In genomic region chr6:135946674-135947073, GRCh38 we compare ENCODE assay signal across 28 cellular contexts.
"Had no signal": no experiment of that assay in that cellular context is flagged by ENCODE, and none has a peak within 500 bp of the region (broad histone marks: within the 10 kb centered on the region; RNA-seq: fewer than 3 reads in every experiment).

No MANE protein-coding gene starts in this region.

- H3K27ac ChIP-seq: neural progenitor cell, ovary, parathyroid adenoma, psoas muscle, right lobe of liver, sigmoid colon, stomach, thoracic aorta, thyroid gland, tibial nerve, upper lobe of right lung, uterus had no signal

- H3K79me2 ChIP-seq: parathyroid adenoma had no signal

- DNase-seq: naive thymus-derived CD8-positive, alpha-beta T cell; nephron progenitor cell; occipital lobe; ovary; posterior cingulate gyrus; psoas muscle; right cardiac atrium; right lobe of liver; sigmoid colon; small intestine; stimulated activated CD4-positive, alpha-beta T cell treated with anti-CD3 and anti-CD28 coated beads, Interleukin-15, amount 100 ng/mL, for 24 hours; stimulated activated CD4-positive, alpha-beta T cell treated with anti-CD3 and anti-CD28 coated beads, Interleukin-2, amount 100 ng/mL, for 24 hours; stimulated activated CD4-positive, alpha-beta T cell treated with anti-CD3 and anti-CD28 coated beads, Interleukin-2, amount 100 ng/mL, for 48 hours; stimulated activated CD4-positive, alpha-beta T cell treated with anti-CD3 and anti-CD28 coated beads, Interleukin-4, amount 100 ng/mL, for 24 hours; stimulated activated naive B cell treated with anti-CD40 and anti-IgM and Interleukin-4, amounts not matched to agents 10 μg/mL and 1 μg/mL and 100 μg/mL, for 72 hours; stimulated activated naive CD4-positive, alpha-beta T cell treated with Interleukin-2 at 50 U/mL for 16 hours; stomach; thyroid gland; upper lobe of right lung; uterus had no signal

- H2AFZ ChIP-seq: neural progenitor cell, parathyroid adenoma had no signal

- H3K27me3 Mint-ChIP-seq: naive thymus-derived CD8-positive, alpha-beta T cell; progenitor cell of endocrine pancreas; stimulated activated naive B cell treated with anti-CD40 and anti-IgM and Interleukin-4, amounts not matched to agents 10 μg/mL and 1 μg/mL and 100 μg/mL, for 72 hours; stimulated activated naive CD8-positive, alpha-beta T cell treated with anti-CD3 and anti-CD28 coated beads, Interleukin-15, Interleukin-2, amounts not matched to agents 100 ng/mL and 50 ng/mL, for 24 hours had no signal

- H3K4me2 ChIP-seq: neural progenitor cell had no signal

- H3K4me1 Mint-ChIP-seq: naive thymus-derived CD8-positive, alpha-beta T cell; nephron progenitor cell; stimulated activated effector memory CD8-positive, alpha-beta T cell treated with anti-CD3 and anti-CD28 coated beads, Interleukin-12 subunit alpha, Interleukin-12 subunit beta, amount 100 ng/mL, for 72 hours had no signal

- H3K36me3 ChIP-seq: neural progenitor cell, ovary, right lobe of liver, sigmoid colon, stomach, thoracic aorta, thyroid gland, tibial nerve, upper lobe of right lung, uterus had no signal

- H3K4me3 ChIP-seq: neural progenitor cell, ovary, psoas muscle, right lobe of liver, sigmoid colon, stomach, thoracic aorta, thyroid gland, tibial nerve, upper lobe of right lung, uterus had no signal

- H3K4me1 ChIP-seq: neural progenitor cell, psoas muscle, right lobe of liver, sigmoid colon, thyroid gland, tibial nerve, upper lobe of right lung, uterus had no signal

- H3K9me3 ChIP-seq: ovary, psoas muscle, right lobe of liver, sigmoid colon, stomach, thoracic aorta, thyroid gland, tibial nerve, upper lobe of right lung, uterus had no signal

- H3K27me3 ChIP-seq: neural progenitor cell, ovary, right lobe of liver, sigmoid colon, stomach, thyroid gland, tibial nerve, upper lobe of right lung, uterus had no signal

- H3K4me3 Mint-ChIP-seq: naive thymus-derived CD8-positive, alpha-beta T cell; natural killer cell treated with Interleukin-12 subunit alpha and Interleukin-12 subunit beta and Interleukin-15 and Interleukin-18, amount 100 ng/mL, for 72 hours; nephron progenitor cell; neural progenitor cell; stimulated activated effector memory CD8-positive, alpha-beta T cell treated with anti-CD3 and anti-CD28 coated beads, Interleukin-12 subunit alpha, Interleukin-12 subunit beta, amount 100 ng/mL, for 72 hours; stimulated activated naive B cell treated with anti-CD40 and anti-IgM and Interleukin-4, amounts not matched to agents 10 μg/mL and 1 μg/mL and 100 μg/mL, for 72 hours; stimulated activated naive CD8-positive, alpha-beta T cell treated with anti-CD3 and anti-CD28 coated beads, Interleukin-15, Interleukin-2, amounts not matched to agents 100 ng/mL and 50 ng/mL, for 24 hours had no signal

- H3K36me3 Mint-ChIP-seq: natural killer cell treated with Interleukin-12 subunit alpha and Interleukin-12 subunit beta and Interleukin-15 and Interleukin-18, amount 100 ng/mL, for 72 hours; neural progenitor cell; stimulated activated effector memory CD8-positive, alpha-beta T cell treated with anti-CD3 and anti-CD28 coated beads, Interleukin-12 subunit alpha, Interleukin-12 subunit beta, amount 100 ng/mL, for 72 hours had no signal

- H3K27ac Mint-ChIP-seq: naive thymus-derived CD8-positive, alpha-beta T cell; natural killer cell treated with Interleukin-12 subunit alpha and Interleukin-12 subunit beta and Interleukin-15 and Interleukin-18, amount 100 ng/mL, for 72 hours; nephron progenitor cell; neural progenitor cell; progenitor cell of endocrine pancreas; stimulated activated effector memory CD8-positive, alpha-beta T cell treated with anti-CD3 and anti-CD28 coated beads, Interleukin-12 subunit alpha, Interleukin-12 subunit beta, amount 100 ng/mL, for 72 hours; stimulated activated naive B cell treated with anti-CD40 and anti-IgM and Interleukin-4, amounts not matched to agents 10 μg/mL and 1 μg/mL and 100 μg/mL, for 72 hours; stimulated activated naive CD8-positive, alpha-beta T cell treated with anti-CD3 and anti-CD28 coated beads, Interleukin-15, Interleukin-2, amounts not matched to agents 100 ng/mL and 50 ng/mL, for 24 hours had no signal

- H3K9me3 Mint-ChIP-seq: naive thymus-derived CD8-positive, alpha-beta T cell; natural killer cell treated with Interleukin-12 subunit alpha and Interleukin-12 subunit beta and Interleukin-15 and Interleukin-18, amount 100 ng/mL, for 72 hours; nephron progenitor cell; neural progenitor cell; stimulated activated effector memory CD8-positive, alpha-beta T cell treated with anti-CD3 and anti-CD28 coated beads, Interleukin-12 subunit alpha, Interleukin-12 subunit beta, amount 100 ng/mL, for 72 hours; stimulated activated naive B cell treated with anti-CD40 and anti-IgM and Interleukin-4, amounts not matched to agents 10 μg/mL and 1 μg/mL and 100 μg/mL, for 72 hours; stimulated activated naive CD8-positive, alpha-beta T cell treated with anti-CD3 and anti-CD28 coated beads, Interleukin-15, Interleukin-2, amounts not matched to agents 100 ng/mL and 50 ng/mL, for 24 hours had no signal

- H3K9ac ChIP-seq: neural progenitor cell, parathyroid adenoma had no signal

- ATAC-seq: naive thymus-derived CD8-positive, alpha-beta T cell; natural killer cell treated with Interleukin-12 subunit alpha and Interleukin-12 subunit beta and Interleukin-15 and Interleukin-18, amount 100 ng/mL, for 72 hours; psoas muscle; right cardiac atrium; right lobe of liver; stimulated activated effector memory CD8-positive, alpha-beta T cell treated with anti-CD3 and anti-CD28 coated beads, Interleukin-12 subunit alpha, Interleukin-12 subunit beta, amount 100 ng/mL, for 72 hours; stimulated activated naive B cell treated with anti-CD40 and anti-IgM and Interleukin-4, amounts not matched to agents 10 μg/mL and 1 μg/mL and 100 μg/mL, for 72 hours; upper lobe of right lung had no signal
